8 cellular contexts compared by ENCODE assay signal in genomic region chr6:2989332-2990178, GRCh38. TPM values are rescaled to one million over a fixed set of nuclear protein-coding genes. Genes with fewer than 3 reads are reported as not detected.
A peak's percentile ranks its signal among the peaks of the same experiment; 100 is the strongest.
DNase-seq lines count a peak whose midpoint lies in the region; ATAC-seq and TF ChIP-seq lines count a peak whose summit lies in the region.

No MANE protein-coding gene starts in this region.

- no peak for TF ChIP-seq CTCF in GM10266 (IDR thresholded peaks at IDR 0.05; ENCODE audit: control insufficient read depth, insufficient read depth, low read depth, missing control alignments)
- peak in 1 of 3 donors; percentile 22 for TF ChIP-seq CTCF in ovary (IDR thresholded peaks at IDR 0.05)
- peak in 1 of 5 experiments; percentile 11 for TF ChIP-seq CTCF in transverse colon (IDR thresholded peaks at IDR 0.05)

- H3K9me3 ChIP-seq in ovary (no peaks in the 10 kb centered on the region), transverse colon (no peaks in the 10 kb centered on the region)

- in situ Hi-C loops in transverse colon (cut with MboI; ENCODE audit: low pct_ligation_motif_present in 1 of 4, low pct_unique_long_range_greater_than_20kb in 1 of 4, low sequenced_read_pairs in 3 of 4): loop anchor here in 2 of 4 donors (5.0 to 10.0 kb wide), 3 partner anchors 63 to 255 kb away; no protein-coding TSS in a partner anchor

- intact Hi-C loops in Right ventricle myocardium inferior (cut with DNase I): loop anchor here (2.0 to 10.0 kb wide), 5 partner anchors 19 to 1005 kb away; partner anchors contain the start of genes PSMG4 and SERPINB6
- intact Hi-C loops in ovary (cut with DNase I): loop anchor here in 3 of 4 donors (1.0 to 5.0 kb wide), 4 partner anchors 37 to 142 kb away; no protein-coding TSS in a partner anchor
- intact Hi-C loops in transverse colon (cut with DNase I; ENCODE audit: low total_unique reads): loop anchor here (5.0 kb wide), 1 partner anchor 37 kb away; no protein-coding TSS in a partner anchor

- no peaks in the 10 kb centered on the region for H3K27me3 ChIP-seq in ovary
- no peaks in the 10 kb centered on the region for H3K27me3 ChIP-seq in transverse colon

- 0 to 1% (median 0%) methylated on average over 22 of the region's 22 CpGs for WGBS in ovary, 3 donors
- 0% methylated on average over 11 to 22 of the region's 22 CpGs for WGBS in transverse colon (ENCODE audit: low coverage in 1 of 2), 2 donors

- H3K4me3 ChIP-seq in ovary: peak overlapping the region; percentile 51
- peak overlapping the region; percentile 63 to 88 (median 72) for H3K4me3 ChIP-seq in transverse colon

- TF ChIP-seq EP300 in ovary (IDR thresholded peaks at IDR 0.05) (peak; percentile 40), transverse colon (IDR thresholded peaks at IDR 0.05; ENCODE audit: low read depth) (no peak)

- no peaks in the 10 kb centered on the region for H3K36me3 ChIP-seq in ovary
- no peaks in the 10 kb centered on the region for H3K36me3 ChIP-seq in transverse colon

- TF ChIP-seq POLR2A in ovary (IDR thresholded peaks at IDR 0.05): peak; percentile 89
- TF ChIP-seq POLR2A in transverse colon (IDR thresholded peaks at IDR 0.05): peak; percentile 42

- ATAC-seq in HG02642 (IDR thresholded peaks at IDR 0.05; ENCODE audit: poor library complexity, unreplicated experiment) (peak; percentile 70), Right ventricle myocardium inferior (peak; percentile 80)

- H3K27ac ChIP-seq in ovary (peak overlapping the region; percentile 62 to 92), transverse colon (peak overlapping the region; percentile 97 to 99 (median 98))

- H3K4me1 ChIP-seq in ovary (ENCODE audit: insufficient read depth): peaks cover 8% of the 10 kb centered on the region
- H3K4me1 ChIP-seq in transverse colon: peaks cover 17 to 44% (median 34%) of the 10 kb centered on the region in 4 donors

- DNase-seq in GM10266 (ENCODE audit: extremely low spot score) (peak; percentile 84), NCI-H128 (lab: John Stamatoyannopoulos, UW; ENCODE audit: unreplicated experiment) (peak; percentile 97), SKM-1 treated with dmso at 0.1 percent for 144 hours (lab: John Stamatoyannopoulos, UW; ENCODE audit: unreplicated experiment) (peak; percentile 93), Right ventricle myocardium inferior (ENCODE audit: missing footprints) (peak; percentile 77), ovary (peak; percentile 74 to 92 (median 77)), transverse colon (peak; percentile 89)
- DNase-seq in activated naive CD8-positive, alpha-beta T cell treated with anti-CD3 and anti-CD28 coated beads, Interleukin-2, amount 50 U/mL, for 16 hours (ENCODE audit: low read depth, low spot score): peak; percentile 27

RNA-seq across cellular contexts. Expression of gene NQO2, which starts 10.1 kb away (rescaled TPM):
- 57.5 TPM for total RNA-seq in Right ventricle myocardium inferior
- total RNA-seq in ovary: 10 to 100 TPM; 16.2 to 41.1 (median 26.8) TPM
- polyA plus RNA-seq in ovary: 10 to 100 TPM; 31.6 to 48.4 TPM
- 1 to 10 TPM in 3 of 4 donors, under 1 TPM in 1; 1.00 to 9.7 (median 7.2) TPM for total RNA-seq in transverse colon

RNA-seq across cellular contexts. Expression of gene SERPINB6, which starts 18.2 kb away (rescaled TPM):
- total RNA-seq in Right ventricle myocardium inferior: 275 TPM
- total RNA-seq in ovary: 100 to 1,000 TPM in 6 of 7 donors, 10 to 100 TPM in 1; 98.1 to 161 (median 156) TPM
- polyA plus RNA-seq in ovary: 100 to 1,000 TPM; 138 to 252 TPM
- total RNA-seq in transverse colon: 100 to 1,000 TPM; 134 to 276 (median 170) TPM

Comparison
In these comparisons a context has a peak if more than half of its experiments do, and no peak if none do; other contexts are left out.
1. Peak in every context shown above with its lines: DNase-seq, ATAC-seq, H3K4me3 ChIP-seq and H3K27ac ChIP-seq.
2. DNase-seq: peak in every context shown above with its lines; median percentile 97 in NCI-H128; 93 in SKM-1 treated with dmso at 0.1 percent for 144 hours; 89 in transverse colon; 84 in GM10266; 77 in Right ventricle myocardium inferior; 77 in ovary; 27 in activated naive CD8-positive, alpha-beta T cell treated with anti-CD3 and anti-CD28 coated beads, Interleukin-2, amount 50 U/mL, for 16 hours.